In genomic region chr9:3200331-3200774, GRCh38 we compare ENCODE assay signal across 26 cellular contexts.
DNase-seq lines count a peak whose midpoint lies in the region; ATAC-seq and TF ChIP-seq lines count a peak whose summit lies in the region.
"Had no signal": no experiment of that assay in that cellular context is flagged by ENCODE, and none has a peak within 500 bp of the region (broad histone marks: within the 10 kb centered on the region; RNA-seq: fewer than 3 reads in every experiment).

No MANE protein-coding gene starts in this region.

- peak; percentile 42 for DNase-seq in AG20443 (ENCODE audit: low spot score)
- peak; percentile 74 for DNase-seq in HS-5 (ENCODE audit: low read depth)
- peak; percentile 42 for DNase-seq in astrocyte of the spinal cord (ENCODE audit: low read depth, low spot score)
- peak in 1 of 2 donors; percentile 36 for DNase-seq in foreskin keratinocyte
- no peak for DNase-seq in LoVo (ENCODE audit: low spot score)
- DNase-seq: ACHN; activated gamma-delta T cell; amygdala; CD4-positive, alpha-beta T cell; DMS 273 treated with DMSO at 0.1 percent for 48 hours; effector CD4-positive, alpha-beta T cell; heart left ventricle; left lung; NCI-H187 treated with DMSO at 0.1 percent for 48 hours; NCI-H345; PC-9; SJCRH30; small intestine; stimulated activated naive CD4-positive, alpha-beta T cell; T-helper 17 cell; tibial artery had no signal

- no peak overlapping the region for H3K27ac ChIP-seq in foreskin keratinocyte
- H3K27ac ChIP-seq: esophagus muscularis mucosa, heart left ventricle, KMS-11, left lung, PC-9, SJCRH30, tibial artery had no signal

- ATAC-seq in foreskin keratinocyte = peak; percentile 63
- no peak for ATAC-seq in GM18511 (IDR thresholded peaks at IDR 0.05; ENCODE audit: unreplicated experiment)
- ATAC-seq in HG02870 (IDR thresholded peaks at IDR 0.05; ENCODE audit: unreplicated experiment) = no peak
- no peak for ATAC-seq in GM21529 (IDR thresholded peaks at IDR 0.05; ENCODE audit: unreplicated experiment)
- ATAC-seq: heart left ventricle, left lung, T-helper 17 cell had no signal

- no peaks in the 10 kb centered on the region for H3K27me3 ChIP-seq in foreskin keratinocyte
- H3K27me3 ChIP-seq: esophagus muscularis mucosa, left lung, SJCRH30, tibial artery had no signal

- no peaks in the 10 kb centered on the region for H3K4me1 ChIP-seq in foreskin keratinocyte
- H3K4me1 ChIP-seq: esophagus muscularis mucosa, heart left ventricle, left lung, SJCRH30, tibial artery had no signal

- in situ Hi-C loops in astrocyte of the spinal cord (cut with HindIII; ENCODE audit: low sequenced_read_pairs) = no loop called here

- H3K4me3 ChIP-seq in astrocyte of the spinal cord (ENCODE audit: low read depth, low read length) = no peak overlapping the region
- H3K4me3 ChIP-seq: esophagus muscularis mucosa, heart left ventricle, left lung, PC-9, SJCRH30, tibial artery had no signal

- TF ChIP-seq CTCF in astrocyte of the spinal cord (IDR thresholded peaks at IDR 0.05; ENCODE audit: low read depth, low read length) = no peak
- TF ChIP-seq CTCF in foreskin keratinocyte (conservative IDR thresholded peaks at IDR 0.05) = no peak
